ENCODE assay signal across 1 cellular context in the genomic region with DNA sequence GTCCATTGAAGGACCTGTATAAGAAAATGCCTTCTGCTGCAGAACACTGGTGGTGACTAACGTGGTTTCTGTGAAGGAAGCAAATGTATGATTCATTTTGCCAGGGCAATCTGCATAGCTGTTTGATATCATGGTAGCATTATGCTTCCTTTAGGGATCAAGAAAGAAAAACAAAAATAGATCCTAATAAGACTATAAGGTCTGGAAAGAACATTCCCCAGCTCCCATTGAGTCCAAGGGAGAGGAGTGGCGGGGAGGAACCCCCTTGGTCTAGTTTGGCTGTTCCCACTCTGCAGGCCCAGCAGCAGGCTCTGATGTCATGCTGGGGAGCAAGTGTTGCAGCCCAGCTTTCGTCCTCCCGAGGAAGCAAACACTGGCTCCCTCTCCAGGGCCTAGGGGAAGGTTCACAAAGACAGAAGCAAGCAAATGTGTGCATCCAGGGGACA.
TF ChIP-seq lines count a peak whose summit lies in the region.

No MANE protein-coding gene starts in this region.

TF ChIP-seq in GM23338, 12 proteins besides CTCF, POLR2A, EP300 and RAD21 (continued from another document):
- TF ChIP-seq, protein P1, sequence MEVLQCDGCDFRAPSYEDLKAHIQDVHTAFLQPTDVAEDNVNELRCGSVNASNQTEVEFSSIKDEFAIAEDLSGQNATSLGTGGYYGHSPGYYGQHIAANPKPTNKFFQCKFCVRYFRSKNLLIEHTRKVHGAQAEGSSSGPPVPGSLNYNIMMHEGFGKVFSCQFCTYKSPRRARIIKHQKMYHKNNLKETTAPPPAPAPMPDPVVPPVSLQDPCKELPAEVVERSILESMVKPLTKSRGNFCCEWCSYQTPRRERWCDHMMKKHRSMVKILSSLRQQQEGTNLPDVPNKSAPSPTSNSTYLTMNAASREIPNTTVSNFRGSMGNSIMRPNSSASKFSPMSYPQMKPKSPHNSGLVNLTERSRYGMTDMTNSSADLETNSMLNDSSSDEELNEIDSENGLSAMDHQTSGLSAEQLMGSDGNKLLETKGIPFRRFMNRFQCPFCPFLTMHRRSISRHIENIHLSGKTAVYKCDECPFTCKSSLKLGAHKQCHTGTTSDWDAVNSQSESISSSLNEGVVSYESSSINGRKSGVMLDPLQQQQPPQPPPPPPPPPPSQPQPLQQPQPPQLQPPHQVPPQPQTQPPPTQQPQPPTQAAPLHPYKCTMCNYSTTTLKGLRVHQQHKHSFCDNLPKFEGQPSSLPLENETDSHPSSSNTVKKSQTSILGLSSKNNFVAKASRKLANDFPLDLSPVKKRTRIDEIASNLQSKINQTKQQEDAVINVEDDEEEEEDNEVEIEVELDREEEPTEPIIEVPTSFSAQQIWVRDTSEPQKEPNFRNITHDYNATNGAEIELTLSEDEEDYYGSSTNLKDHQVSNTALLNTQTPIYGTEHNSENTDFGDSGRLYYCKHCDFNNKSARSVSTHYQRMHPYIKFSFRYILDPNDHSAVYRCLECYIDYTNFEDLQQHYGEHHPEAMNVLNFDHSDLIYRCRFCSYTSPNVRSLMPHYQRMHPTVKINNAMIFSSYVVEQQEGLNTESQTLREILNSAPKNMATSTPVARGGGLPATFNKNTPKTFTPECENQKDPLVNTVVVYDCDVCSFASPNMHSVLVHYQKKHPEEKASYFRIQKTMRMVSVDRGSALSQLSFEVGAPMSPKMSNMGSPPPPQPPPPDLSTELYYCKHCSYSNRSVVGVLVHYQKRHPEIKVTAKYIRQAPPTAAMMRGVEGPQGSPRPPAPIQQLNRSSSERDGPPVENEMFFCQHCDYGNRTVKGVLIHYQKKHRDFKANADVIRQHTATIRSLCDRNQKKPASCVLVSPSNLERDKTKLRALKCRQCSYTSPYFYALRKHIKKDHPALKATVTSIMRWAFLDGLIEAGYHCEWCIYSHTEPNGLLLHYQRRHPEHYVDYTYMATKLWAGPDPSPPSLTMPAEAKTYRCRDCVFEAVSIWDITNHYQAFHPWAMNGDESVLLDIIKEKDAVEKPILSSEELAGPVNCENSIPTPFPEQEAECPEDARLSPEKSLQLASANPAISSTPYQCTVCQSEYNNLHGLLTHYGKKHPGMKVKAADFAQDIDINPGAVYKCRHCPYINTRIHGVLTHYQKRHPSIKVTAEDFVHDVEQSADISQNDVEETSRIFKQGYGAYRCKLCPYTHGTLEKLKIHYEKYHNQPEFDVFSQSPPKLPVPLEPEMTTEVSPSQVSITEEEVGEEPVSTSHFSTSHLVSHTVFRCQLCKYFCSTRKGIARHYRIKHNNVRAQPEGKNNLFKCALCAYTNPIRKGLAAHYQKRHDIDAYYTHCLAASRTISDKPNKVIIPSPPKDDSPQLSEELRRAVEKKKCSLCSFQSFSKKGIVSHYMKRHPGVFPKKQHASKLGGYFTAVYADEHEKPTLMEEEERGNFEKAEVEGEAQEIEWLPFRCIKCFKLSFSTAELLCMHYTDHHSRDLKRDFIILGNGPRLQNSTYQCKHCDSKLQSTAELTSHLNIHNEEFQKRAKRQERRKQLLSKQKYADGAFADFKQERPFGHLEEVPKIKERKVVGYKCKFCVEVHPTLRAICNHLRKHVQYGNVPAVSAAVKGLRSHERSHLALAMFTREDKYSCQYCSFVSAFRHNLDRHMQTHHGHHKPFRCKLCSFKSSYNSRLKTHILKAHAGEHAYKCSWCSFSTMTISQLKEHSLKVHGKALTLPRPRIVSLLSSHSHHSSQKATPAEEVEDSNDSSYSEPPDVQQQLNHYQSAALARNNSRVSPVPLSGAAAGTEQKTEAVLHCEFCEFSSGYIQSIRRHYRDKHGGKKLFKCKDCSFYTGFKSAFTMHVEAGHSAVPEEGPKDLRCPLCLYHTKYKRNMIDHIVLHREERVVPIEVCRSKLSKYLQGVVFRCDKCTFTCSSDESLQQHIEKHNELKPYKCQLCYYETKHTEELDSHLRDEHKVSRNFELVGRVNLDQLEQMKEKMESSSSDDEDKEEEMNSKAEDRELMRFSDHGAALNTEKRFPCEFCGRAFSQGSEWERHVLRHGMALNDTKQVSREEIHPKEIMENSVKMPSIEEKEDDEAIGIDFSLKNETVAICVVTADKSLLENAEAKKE (CRISPR knock-in tag; IDR thresholded peaks at IDR 0.05): peak; percentile 44; the same call in 1 of the 2 replicates
- TF ChIP-seq POLR2AphosphoS5 (IDR thresholded peaks at IDR 0.05; ENCODE audit: low read depth): no peak
TF ChIP-seq in GM23338: peak in this region for 2.
